Comparison of ENCODE assay signal across 1 cellular context in genomic region chr3:72006631-72007556, GRCh38.
TF ChIP-seq lines count a peak whose summit lies in the region.

No MANE protein-coding gene starts in this region.

TF ChIP-seq in K562, 482 proteins besides CTCF, POLR2A, EP300 and RAD21 (continued from another document):
- TF ChIP-seq GABPA (tag; conservative IDR thresholded peaks at IDR 0.05; ENCODE audit: low read depth) (no peak), MXI1 (IDR thresholded peaks at IDR 0.05; ENCODE audit: low read depth, low read length) (no peak), UBTF (IDR thresholded peaks at IDR 0.05; ENCODE audit: borderline replicate concordance in 1 of 2, low read depth in 2 of 2, low read length in 2 of 2) (no peak), ZEB2 (IDR thresholded peaks at IDR 0.05) (0 out of 2 replicates have a peak, but pooled peaks have one; percentile 21), MYBL2 (IDR thresholded peaks at IDR 0.05; ENCODE audit: low read depth) (no peak), MYBL2 (CRISPR knock-in tag; IDR thresholded peaks at IDR 0.05; ENCODE audit: borderline replicate concordance) (no peak), SUPT5H (IDR thresholded peaks at IDR 0.05) (no peak), JUNB (CRISPR knock-in tag; conservative IDR thresholded peaks at IDR 0.05) (no peak), ZNF696 (CRISPR knock-in tag; conservative IDR thresholded peaks at IDR 0.05) (no peak), ELF4 (CRISPR knock-in tag; IDR thresholded peaks at IDR 0.05) (no peak), CBX5 (IDR thresholded peaks at IDR 0.05; ENCODE audit: borderline replicate concordance, low read depth) (no peak), SMARCE1 (IDR thresholded peaks at IDR 0.05) (peak; percentile 53; the same call in 1 of the 2 replicates), NFIC (IDR thresholded peaks at IDR 0.05) (no peak), TFAP4 (CRISPR knock-in tag; IDR thresholded peaks at IDR 0.05; ENCODE audit: borderline replicate concordance) (peak; percentile 67; the same call in 1 of the 2 replicates), DDX20 (tag; IDR thresholded peaks at IDR 0.05; ENCODE audit: low read depth) (no peak), DPF2 (IDR thresholded peaks at IDR 0.05) (peak; percentile 78), RNF219 (CRISPR knock-in tag; IDR thresholded peaks at IDR 0.05) (no peak), HMBOX1 (IDR thresholded peaks at IDR 0.05) (no peak), NFYB (IDR thresholded peaks at IDR 0.05; ENCODE audit: extremely low read depth, insufficient read length) (no peak), PTRF (tag; IDR thresholded peaks at IDR 0.05) (no peak), SMARCA4 (IDR thresholded peaks at IDR 0.05) (peak; percentile 69; the same call in 1 of the 2 replicates), NFXL1 (CRISPR knock-in tag; IDR thresholded peaks at IDR 0.05) (no peak), TCFL5 (CRISPR knock-in tag; conservative IDR thresholded peaks at IDR 0.05) (no peak), VEZF1 (CRISPR knock-in tag; IDR thresholded peaks at IDR 0.05) (peak; percentile 17; the same call in 1 of the 2 replicates), HIVEP1 (CRISPR knock-in tag; IDR thresholded peaks at IDR 0.05) (no peak), POLR3A (IDR thresholded peaks at IDR 0.05; ENCODE audit: borderline replicate concordance, extremely low read depth, insufficient read depth, insufficient read length) (no peak), RUNX1 (IDR thresholded peaks at IDR 0.05; ENCODE audit: low read depth) (no peak), ARID3B (CRISPR knock-in tag; IDR thresholded peaks at IDR 0.05; ENCODE audit: borderline replicate concordance) (no peak), ZNF41 (CRISPR knock-in tag; conservative IDR thresholded peaks at IDR 0.05) (no peak), MITF (IDR thresholded peaks at IDR 0.05) (no peak), ZBTB11 (CRISPR knock-in tag; IDR thresholded peaks at IDR 0.05) (0 out of 6 replicates have a peak, but pooled peaks of 1 of the 3 experiments have one; percentile 24), DEAF1 (CRISPR knock-in tag; IDR thresholded peaks at IDR 0.05) (no peak), PTTG1 (tag; IDR thresholded peaks at IDR 0.05; ENCODE audit: low read depth) (no peak), ZNF184 (CRISPR knock-in tag; IDR thresholded peaks at IDR 0.05) (no peak), THRAP3 (IDR thresholded peaks at IDR 0.05; ENCODE audit: borderline replicate concordance) (no peak), SMARCC2 (IDR thresholded peaks at IDR 0.05; ENCODE audit: low read depth) (no peak; the same call in 1 of the 2 replicates), PPARD (CRISPR knock-in tag; IDR thresholded peaks at IDR 0.05) (no peak), ZNF280A (IDR thresholded peaks at IDR 0.05; ENCODE audit: low read depth, partially characterized antibody) (no peak), SNIP1 (IDR thresholded peaks at IDR 0.05; ENCODE audit: low read depth) (no peak), HNRNPUL1 (IDR thresholded peaks at IDR 0.05; ENCODE audit: low read length) (no peak), RBM25 (IDR thresholded peaks at IDR 0.05; ENCODE audit: low read depth, low read length, severe bottlenecking) (no peak), SIN3B (IDR thresholded peaks at IDR 0.05; ENCODE audit: low read depth) (no peak), NCOR1 (IDR thresholded peaks at IDR 0.05) (peak; percentile 43; the same call in 1 of the 2 replicates), ZNF561 (CRISPR knock-in tag; conservative IDR thresholded peaks at IDR 0.05) (no peak), ATF7 (IDR thresholded peaks at IDR 0.05) (peak; percentile 96), ASH1L (IDR thresholded peaks at IDR 0.05; ENCODE audit: borderline replicate concordance, low read depth, partially characterized antibody) (no peak)
